Comparison of ENCODE assay signal across 1 cellular context in genomic region chr2:230471074-230471473, GRCh38.
TF ChIP-seq lines count a peak whose summit lies in the region.

No MANE protein-coding gene starts in this region.

TF ChIP-seq in GM12878, 131 proteins besides CTCF, POLR2A, EP300 and RAD21 (continued from another document):
- no peak for TF ChIP-seq ZBTB4 (CRISPR knock-in tag; IDR thresholded peaks at IDR 0.05)
- no peak for TF ChIP-seq USF2 (IDR thresholded peaks at IDR 0.05; ENCODE audit: borderline replicate concordance, low read depth, low read length)
- no peak for TF ChIP-seq RB1 (IDR thresholded peaks at IDR 0.05; ENCODE audit: borderline replicate concordance)
- TF ChIP-seq JUNB (IDR thresholded peaks at IDR 0.05) = peak; percentile 28; the same call in 1 of the 2 replicates
- 0 out of 2 replicates have a peak, but pooled peaks have one; percentile 37 for TF ChIP-seq BACH1 (IDR thresholded peaks at IDR 0.05; ENCODE audit: borderline replicate concordance)
- TF ChIP-seq NFIC (IDR thresholded peaks at IDR 0.05; ENCODE audit: low read depth, low read length) = peak; percentile 59; the same call in 1 of the 2 replicates
- no peak for TF ChIP-seq SUPT20H (IDR thresholded peaks at IDR 0.05; ENCODE audit: borderline replicate concordance, control insufficient read depth, low read depth, low read length)
- TF ChIP-seq HDGF (IDR thresholded peaks at IDR 0.05) = 0 out of 2 replicates have a peak, but pooled peaks have one; percentile 40
- TF ChIP-seq POLR2AphosphoS5 (IDR thresholded peaks at IDR 0.05; ENCODE audit: low read length) = 0 out of 2 replicates have a peak, but pooled peaks have one; percentile 45
- TF ChIP-seq PKNOX1 (IDR thresholded peaks at IDR 0.05) = no peak
- no peak for TF ChIP-seq IRF5 (IDR thresholded peaks at IDR 0.05; ENCODE audit: borderline replicate concordance)
- TF ChIP-seq YY1 (IDR thresholded peaks at IDR 0.05; ENCODE audit: low read depth, low read length) = no peak
- TF ChIP-seq RBBP5 (conservative IDR thresholded peaks at IDR 0.05) = no peak
- TF ChIP-seq BCLAF1 (IDR thresholded peaks at IDR 0.05) = no peak
- no peak for TF ChIP-seq ZNF274 (IDR thresholded peaks at IDR 0.05; ENCODE audit: insufficient read depth, insufficient read length)
- TF ChIP-seq MXI1 (IDR thresholded peaks at IDR 0.05; ENCODE audit: low read depth, low read length) = no peak
- no peak for TF ChIP-seq SREBF2 (IDR thresholded peaks at IDR 0.05; ENCODE audit: low read length)
- TF ChIP-seq POLR2AphosphoS2 (IDR thresholded peaks at IDR 0.05; ENCODE audit: low read depth, low read length) = no peak
- no peak for TF ChIP-seq ZNF384 (IDR thresholded peaks at IDR 0.05; ENCODE audit: borderline replicate concordance, low read depth, low read length)
- TF ChIP-seq E2F4 (IDR thresholded peaks at IDR 0.05; ENCODE audit: low read depth, low read length) = no peak
- peak; percentile 77 for TF ChIP-seq RUNX3 (IDR thresholded peaks at IDR 0.05; ENCODE audit: low read length)
TF ChIP-seq in GM12878: peak in this region for 15.
